1 cellular context compared by ENCODE assay signal in genomic region chr2:167827352-167828097, GRCh38.
TF ChIP-seq lines count a peak whose summit lies in the region.

No MANE protein-coding gene starts in this region.

TF ChIP-seq in HepG2, 621 proteins besides CTCF, POLR2A, EP300 and RAD21 (continued from another document and continues in another):
- TF ChIP-seq, protein P1, sequence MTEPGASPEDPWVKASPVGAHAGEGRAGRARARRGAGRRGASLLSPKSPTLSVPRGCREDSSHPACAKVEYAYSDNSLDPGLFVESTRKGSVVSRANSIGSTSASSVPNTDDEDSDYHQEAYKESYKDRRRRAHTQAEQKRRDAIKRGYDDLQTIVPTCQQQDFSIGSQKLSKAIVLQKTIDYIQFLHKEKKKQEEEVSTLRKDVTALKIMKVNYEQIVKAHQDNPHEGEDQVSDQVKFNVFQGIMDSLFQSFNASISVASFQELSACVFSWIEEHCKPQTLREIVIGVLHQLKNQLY (CRISPR knock-in tag; IDR thresholded peaks at IDR 0.05) = peak; percentile 94; the same call in 1 of the 2 replicates
- TF ChIP-seq, protein P2, sequence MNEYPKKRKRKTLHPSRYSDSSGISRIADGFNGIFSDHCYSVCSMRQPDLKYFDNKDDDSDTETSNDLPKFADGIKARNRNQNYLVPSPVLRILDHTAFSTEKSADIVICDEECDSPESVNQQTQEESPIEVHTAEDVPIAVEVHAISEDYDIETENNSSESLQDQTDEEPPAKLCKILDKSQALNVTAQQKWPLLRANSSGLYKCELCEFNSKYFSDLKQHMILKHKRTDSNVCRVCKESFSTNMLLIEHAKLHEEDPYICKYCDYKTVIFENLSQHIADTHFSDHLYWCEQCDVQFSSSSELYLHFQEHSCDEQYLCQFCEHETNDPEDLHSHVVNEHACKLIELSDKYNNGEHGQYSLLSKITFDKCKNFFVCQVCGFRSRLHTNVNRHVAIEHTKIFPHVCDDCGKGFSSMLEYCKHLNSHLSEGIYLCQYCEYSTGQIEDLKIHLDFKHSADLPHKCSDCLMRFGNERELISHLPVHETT (CRISPR knock-in tag; conservative IDR thresholded peaks at IDR 0.05) = no peak; the same call in 1 of the 2 replicates
- TF ChIP-seq ZNF75D (CRISPR knock-in tag; IDR thresholded peaks at IDR 0.05; ENCODE audit: borderline replicate concordance) (no peak), CBX2 (IDR thresholded peaks at IDR 0.05; ENCODE audit: low read depth, low read length) (no peak; the same call in 1 of the 2 replicates), CBX2 (CRISPR knock-in tag; IDR thresholded peaks at IDR 0.05; ENCODE audit: low read depth) (no peak), KAT8 (CRISPR knock-in tag; IDR thresholded peaks at IDR 0.05) (peak; percentile 89), ATF1 (CRISPR knock-in tag; IDR thresholded peaks at IDR 0.05) (peak; percentile 75; the same call in 1 of the 2 replicates), ZNF543 (CRISPR knock-in tag; IDR thresholded peaks at IDR 0.05) (peak; percentile 96), POGK (CRISPR knock-in tag; conservative IDR thresholded peaks at IDR 0.05) (peak; percentile 96), ZNF350 (CRISPR knock-in tag; IDR thresholded peaks at IDR 0.05; ENCODE audit: borderline replicate concordance, low read depth) (peak; percentile 99; the same call in 1 of the 2 replicates), IKZF5 (CRISPR knock-in tag; IDR thresholded peaks at IDR 0.05) (peak; percentile 94), XBP1 (CRISPR knock-in tag; IDR thresholded peaks at IDR 0.05) (no peak; the same call in 1 of the 2 replicates), ZNF3 (CRISPR knock-in tag; IDR thresholded peaks at IDR 0.05) (peak; percentile 89), MEF2D (CRISPR knock-in tag; IDR thresholded peaks at IDR 0.05) (peak; percentile 97), GLI4 (CRISPR knock-in tag; IDR thresholded peaks at IDR 0.05; ENCODE audit: borderline replicate concordance) (no peak; the same call in 1 of the 2 replicates), ZNF232 (CRISPR knock-in tag; IDR thresholded peaks at IDR 0.05; ENCODE audit: borderline replicate concordance) (no peak), ZC3H13 (CRISPR knock-in tag; IDR thresholded peaks at IDR 0.05) (peak; percentile 74; the same call in 1 of the 2 replicates), KLF13 (CRISPR knock-in tag; IDR thresholded peaks at IDR 0.05) (peak; percentile 74; the same call in 1 of the 2 replicates), MED8 (CRISPR knock-in tag; IDR thresholded peaks at IDR 0.05; ENCODE audit: insufficient replicate concordance) (no peak), ZNF83 (CRISPR knock-in tag; IDR thresholded peaks at IDR 0.05; ENCODE audit: borderline replicate concordance) (no peak), ZNF180 (CRISPR knock-in tag; IDR thresholded peaks at IDR 0.05; ENCODE audit: borderline replicate concordance, low read depth) (no peak), NKX3-1 (CRISPR knock-in tag; IDR thresholded peaks at IDR 0.05) (peak; percentile 86; the same call in 1 of the 2 replicates), HNRNPH1 (optimal IDR thresholded peaks at IDR 0.05; ENCODE audit: low read depth, low read length) (peak; percentile 21), NCOA5 (CRISPR knock-in tag; IDR thresholded peaks at IDR 0.05) (peak; percentile 42; the same call in 1 of the 2 replicates), ADNP (CRISPR knock-in tag; IDR thresholded peaks at IDR 0.05) (no peak), ZNF891 (CRISPR knock-in tag; IDR thresholded peaks at IDR 0.05) (no peak; the same call in none of the 2 replicates), ZNF614 (CRISPR knock-in tag; IDR thresholded peaks at IDR 0.05; ENCODE audit: borderline replicate concordance) (peak; percentile 99), EHMT2 (IDR thresholded peaks at IDR 0.05; ENCODE audit: borderline replicate concordance, low read depth, low read length) (peak; percentile 99), CHD4 (IDR thresholded peaks at IDR 0.05; ENCODE audit: borderline replicate concordance, low read length) (no peak; the same call in 1 of the 2 replicates), HNRNPK (IDR thresholded peaks at IDR 0.05; ENCODE audit: low read depth, low read length, poor library complexity, severe bottlenecking) (no peak), ZNF382 (CRISPR knock-in tag; IDR thresholded peaks at IDR 0.05; ENCODE audit: borderline replicate concordance) (no peak), ZNF121 (CRISPR knock-in tag; IDR thresholded peaks at IDR 0.05) (peak; percentile 71; the same call in 1 of the 2 replicates), ZMAT3 (CRISPR knock-in tag; conservative IDR thresholded peaks at IDR 0.05) (peak; percentile 71; the same call in 1 of the 2 replicates), ZMYM2 (CRISPR knock-in tag; IDR thresholded peaks at IDR 0.05) (peak; percentile 98), JUN (CRISPR knock-in tag; IDR thresholded peaks at IDR 0.05) (peak; percentile 89; the same call in 1 of the 2 replicates), ZNF138 (CRISPR knock-in tag; IDR thresholded peaks at IDR 0.05; ENCODE audit: low read depth) (peak; percentile 76), ZNF510 (CRISPR knock-in tag; IDR thresholded peaks at IDR 0.05; ENCODE audit: low read depth) (peak; percentile 86), KDM1A (CRISPR knock-in tag; IDR thresholded peaks at IDR 0.05) (peak; percentile 96), RFXAP (CRISPR knock-in tag; IDR thresholded peaks at IDR 0.05; ENCODE audit: borderline replicate concordance) (peak; percentile 89; the same call in 1 of the 2 replicates), CBX1 (IDR thresholded peaks at IDR 0.05; ENCODE audit: low read depth) (peak; percentile 72)
- TF ChIP-seq, protein P3, sequence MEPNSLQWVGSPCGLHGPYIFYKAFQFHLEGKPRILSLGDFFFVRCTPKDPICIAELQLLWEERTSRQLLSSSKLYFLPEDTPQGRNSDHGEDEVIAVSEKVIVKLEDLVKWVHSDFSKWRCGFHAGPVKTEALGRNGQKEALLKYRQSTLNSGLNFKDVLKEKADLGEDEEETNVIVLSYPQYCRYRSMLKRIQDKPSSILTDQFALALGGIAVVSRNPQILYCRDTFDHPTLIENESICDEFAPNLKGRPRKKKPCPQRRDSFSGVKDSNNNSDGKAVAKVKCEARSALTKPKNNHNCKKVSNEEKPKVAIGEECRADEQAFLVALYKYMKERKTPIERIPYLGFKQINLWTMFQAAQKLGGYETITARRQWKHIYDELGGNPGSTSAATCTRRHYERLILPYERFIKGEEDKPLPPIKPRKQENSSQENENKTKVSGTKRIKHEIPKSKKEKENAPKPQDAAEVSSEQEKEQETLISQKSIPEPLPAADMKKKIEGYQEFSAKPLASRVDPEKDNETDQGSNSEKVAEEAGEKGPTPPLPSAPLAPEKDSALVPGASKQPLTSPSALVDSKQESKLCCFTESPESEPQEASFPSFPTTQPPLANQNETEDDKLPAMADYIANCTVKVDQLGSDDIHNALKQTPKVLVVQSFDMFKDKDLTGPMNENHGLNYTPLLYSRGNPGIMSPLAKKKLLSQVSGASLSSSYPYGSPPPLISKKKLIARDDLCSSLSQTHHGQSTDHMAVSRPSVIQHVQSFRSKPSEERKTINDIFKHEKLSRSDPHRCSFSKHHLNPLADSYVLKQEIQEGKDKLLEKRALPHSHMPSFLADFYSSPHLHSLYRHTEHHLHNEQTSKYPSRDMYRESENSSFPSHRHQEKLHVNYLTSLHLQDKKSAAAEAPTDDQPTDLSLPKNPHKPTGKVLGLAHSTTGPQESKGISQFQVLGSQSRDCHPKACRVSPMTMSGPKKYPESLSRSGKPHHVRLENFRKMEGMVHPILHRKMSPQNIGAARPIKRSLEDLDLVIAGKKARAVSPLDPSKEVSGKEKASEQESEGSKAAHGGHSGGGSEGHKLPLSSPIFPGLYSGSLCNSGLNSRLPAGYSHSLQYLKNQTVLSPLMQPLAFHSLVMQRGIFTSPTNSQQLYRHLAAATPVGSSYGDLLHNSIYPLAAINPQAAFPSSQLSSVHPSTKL (CRISPR knock-in tag; IDR thresholded peaks at IDR 0.05) = peak; percentile 98
- TF ChIP-seq, protein P4, sequence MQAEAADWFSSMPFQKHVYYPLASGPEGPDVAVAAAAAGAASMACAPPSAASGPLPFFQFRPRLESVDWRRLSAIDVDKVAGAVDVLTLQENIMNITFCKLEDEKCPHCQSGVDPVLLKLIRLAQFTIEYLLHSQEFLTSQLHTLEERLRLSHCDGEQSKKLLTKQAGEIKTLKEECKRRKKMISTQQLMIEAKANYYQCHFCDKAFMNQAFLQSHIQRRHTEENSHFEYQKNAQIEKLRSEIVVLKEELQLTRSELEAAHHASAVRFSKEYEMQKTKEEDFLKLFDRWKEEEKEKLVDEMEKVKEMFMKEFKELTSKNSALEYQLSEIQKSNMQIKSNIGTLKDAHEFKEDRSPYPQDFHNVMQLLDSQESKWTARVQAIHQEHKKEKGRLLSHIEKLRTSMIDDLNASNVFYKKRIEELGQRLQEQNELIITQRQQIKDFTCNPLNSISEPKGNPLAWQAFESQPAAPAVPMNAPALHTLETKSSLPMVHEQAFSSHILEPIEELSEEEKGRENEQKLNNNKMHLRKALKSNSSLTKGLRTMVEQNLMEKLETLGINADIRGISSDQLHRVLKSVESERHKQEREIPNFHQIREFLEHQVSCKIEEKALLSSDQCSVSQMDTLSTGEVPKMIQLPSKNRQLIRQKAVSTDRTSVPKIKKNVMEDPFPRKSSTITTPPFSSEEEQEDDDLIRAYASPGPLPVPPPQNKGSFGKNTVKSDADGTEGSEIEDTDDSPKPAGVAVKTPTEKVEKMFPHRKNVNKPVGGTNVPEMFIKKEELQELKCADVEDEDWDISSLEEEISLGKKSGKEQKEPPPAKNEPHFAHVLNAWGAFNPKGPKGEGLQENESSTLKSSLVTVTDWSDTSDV (CRISPR knock-in tag; IDR thresholded peaks at IDR 0.05) = no peak
- TF ChIP-seq, protein P5, sequence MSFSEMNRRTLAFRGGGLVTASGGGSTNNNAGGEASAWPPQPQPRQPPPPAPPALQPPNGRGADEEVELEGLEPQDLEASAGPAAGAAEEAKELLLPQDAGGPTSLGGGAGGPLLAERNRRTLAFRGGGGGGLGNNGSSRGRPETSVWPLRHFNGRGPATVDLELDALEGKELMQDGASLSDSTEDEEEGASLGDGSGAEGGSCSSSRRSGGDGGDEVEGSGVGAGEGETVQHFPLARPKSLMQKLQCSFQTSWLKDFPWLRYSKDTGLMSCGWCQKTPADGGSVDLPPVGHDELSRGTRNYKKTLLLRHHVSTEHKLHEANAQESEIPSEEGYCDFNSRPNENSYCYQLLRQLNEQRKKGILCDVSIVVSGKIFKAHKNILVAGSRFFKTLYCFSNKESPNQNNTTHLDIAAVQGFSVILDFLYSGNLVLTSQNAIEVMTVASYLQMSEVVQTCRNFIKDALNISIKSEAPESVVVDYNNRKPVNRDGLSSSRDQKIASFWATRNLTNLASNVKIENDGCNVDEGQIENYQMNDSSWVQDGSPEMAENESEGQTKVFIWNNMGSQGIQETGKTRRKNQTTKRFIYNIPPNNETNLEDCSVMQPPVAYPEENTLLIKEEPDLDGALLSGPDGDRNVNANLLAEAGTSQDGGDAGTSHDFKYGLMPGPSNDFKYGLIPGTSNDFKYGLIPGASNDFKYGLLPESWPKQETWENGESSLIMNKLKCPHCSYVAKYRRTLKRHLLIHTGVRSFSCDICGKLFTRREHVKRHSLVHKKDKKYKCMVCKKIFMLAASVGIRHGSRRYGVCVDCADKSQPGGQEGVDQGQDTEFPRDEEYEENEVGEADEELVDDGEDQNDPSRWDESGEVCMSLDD (CRISPR knock-in tag; IDR thresholded peaks at IDR 0.05; ENCODE audit: borderline replicate concordance) = peak; percentile 70; the same call in 1 of the 2 replicates
- TF ChIP-seq, protein P6, sequence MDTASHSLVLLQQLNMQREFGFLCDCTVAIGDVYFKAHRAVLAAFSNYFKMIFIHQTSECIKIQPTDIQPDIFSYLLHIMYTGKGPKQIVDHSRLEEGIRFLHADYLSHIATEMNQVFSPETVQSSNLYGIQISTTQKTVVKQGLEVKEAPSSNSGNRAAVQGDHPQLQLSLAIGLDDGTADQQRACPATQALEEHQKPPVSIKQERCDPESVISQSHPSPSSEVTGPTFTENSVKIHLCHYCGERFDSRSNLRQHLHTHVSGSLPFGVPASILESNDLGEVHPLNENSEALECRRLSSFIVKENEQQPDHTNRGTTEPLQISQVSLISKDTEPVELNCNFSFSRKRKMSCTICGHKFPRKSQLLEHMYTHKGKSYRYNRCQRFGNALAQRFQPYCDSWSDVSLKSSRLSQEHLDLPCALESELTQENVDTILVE (CRISPR knock-in tag; IDR thresholded peaks at IDR 0.05) = peak; percentile 18; the same call in 1 of the 2 replicates
- TF ChIP-seq, protein P7, sequence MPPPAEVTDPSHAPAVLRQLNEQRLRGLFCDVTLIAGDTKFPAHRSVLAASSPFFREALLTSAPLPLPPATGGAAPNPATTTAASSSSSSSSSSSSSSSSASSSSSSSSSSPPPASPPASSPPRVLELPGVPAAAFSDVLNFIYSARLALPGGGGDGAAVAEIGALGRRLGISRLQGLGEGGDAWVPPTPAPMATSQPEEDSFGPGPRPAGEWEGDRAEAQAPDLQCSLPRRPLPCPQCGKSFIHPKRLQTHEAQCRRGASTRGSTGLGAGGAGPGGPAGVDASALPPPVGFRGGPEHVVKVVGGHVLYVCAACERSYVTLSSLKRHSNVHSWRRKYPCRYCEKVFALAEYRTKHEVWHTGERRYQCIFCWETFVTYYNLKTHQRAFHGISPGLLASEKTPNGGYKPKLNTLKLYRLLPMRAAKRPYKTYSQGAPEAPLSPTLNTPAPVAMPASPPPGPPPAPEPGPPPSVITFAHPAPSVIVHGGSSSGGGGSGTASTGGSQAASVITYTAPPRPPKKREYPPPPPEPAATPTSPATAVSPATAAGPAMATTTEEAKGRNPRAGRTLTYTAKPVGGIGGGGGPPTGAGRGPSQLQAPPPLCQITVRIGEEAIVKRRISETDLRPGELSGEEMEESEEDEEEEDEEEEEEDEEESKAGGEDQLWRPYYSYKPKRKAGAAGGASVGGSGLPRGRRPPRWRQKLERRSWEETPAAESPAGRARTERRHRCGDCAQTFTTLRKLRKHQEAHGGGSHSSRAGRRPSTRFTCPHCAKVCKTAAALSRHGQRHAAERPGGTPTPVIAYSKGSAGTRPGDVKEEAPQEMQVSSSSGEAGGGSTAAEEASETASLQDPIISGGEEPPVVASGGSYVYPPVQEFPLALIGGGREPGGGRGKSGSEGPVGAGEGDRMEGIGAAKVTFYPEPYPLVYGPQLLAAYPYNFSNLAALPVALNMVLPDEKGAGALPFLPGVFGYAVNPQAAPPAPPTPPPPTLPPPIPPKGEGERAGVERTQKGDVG (CRISPR knock-in tag; IDR thresholded peaks at IDR 0.05; ENCODE audit: borderline replicate concordance) = peak; percentile 98; the same call in 1 of the 2 replicates
